In the genomic region with DNA sequence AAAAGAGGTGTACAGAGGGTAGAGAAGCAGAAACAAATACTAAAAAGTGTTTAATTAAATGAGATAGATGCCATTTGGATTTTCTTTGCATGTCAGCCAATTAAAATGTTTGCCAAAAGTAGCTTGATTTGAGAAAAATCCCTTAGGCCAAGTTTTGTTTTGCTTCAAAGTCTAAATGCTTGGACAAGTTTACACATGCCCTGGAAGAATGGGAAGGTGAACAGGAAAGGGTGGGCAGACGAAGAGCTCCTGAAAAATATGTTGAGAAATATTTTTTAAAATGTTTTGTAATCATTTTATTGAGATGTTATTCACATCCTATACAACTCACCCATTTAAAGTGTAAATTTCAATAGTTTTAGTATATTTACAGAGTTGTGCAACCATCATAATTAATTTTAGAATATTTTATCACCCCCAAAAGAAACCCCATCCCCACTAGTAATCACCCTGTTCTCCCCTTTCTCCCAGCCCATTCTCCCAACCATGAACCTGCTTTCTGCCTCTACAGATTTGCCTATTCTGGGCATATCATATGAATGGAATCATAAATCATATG, we compare ENCODE assay signal across 16 cellular contexts.
DNase-seq lines count a peak whose midpoint lies in the region; ATAC-seq, FAIRE-seq and TF ChIP-seq lines count a peak whose summit lies in the region.
"Had no signal": no experiment of that assay in that cellular context is flagged by ENCODE, and none has a peak within 500 bp of the region (broad histone marks: within the 10 kb centered on the region; RNA-seq: fewer than 3 reads in every experiment).

No MANE protein-coding gene starts in this region.

- no peaks in the 10 kb centered on the region for H3K36me3 ChIP-seq in breast epithelium
- no peaks in the 10 kb centered on the region for H3K36me3 ChIP-seq in bronchial epithelial cell (ENCODE audit: control insufficient read depth, insufficient read depth, low read length)
- H3K36me3 ChIP-seq: BLaER1, HAP-1 had no signal

- no peaks in the 10 kb centered on the region for H3K27me3 Mint-ChIP-seq in MCF 10A (ENCODE audit: insufficient read depth, unreplicated experiment)
- no peaks in the 10 kb centered on the region for H3K27me3 Mint-ChIP-seq in effector memory CD8-positive, alpha-beta T cell
- H3K27me3 Mint-ChIP-seq: CD8-positive, alpha-beta memory T cell had no signal

- intact Hi-C loops in MCF 10A (cut with micrococcal nuclease) (no loop called here), breast epithelium (cut with DNase I; ENCODE audit: low total_unique reads) (no loop called here)

- peak overlapping the region; percentile 84 for H3K27ac Mint-ChIP-seq in MCF 10A (ENCODE audit: low read depth, unreplicated experiment)
- no peak overlapping the region for H3K27ac Mint-ChIP-seq in effector memory CD8-positive, alpha-beta T cell
- H3K27ac Mint-ChIP-seq: HFFc6 had no signal

- no peak for ATAC-seq in effector memory CD8-positive, alpha-beta T cell (replicated peaks)
- no peak for ATAC-seq in HG03159 (IDR thresholded peaks at IDR 0.05; ENCODE audit: unreplicated experiment)

- H3K27ac ChIP-seq in breast epithelium (no peak overlapping the region), RWPE1 (peak overlapping the region; percentile 65)
- H3K27ac ChIP-seq: 22Rv1, BLaER1 had no signal

- H3K9me3 ChIP-seq in breast epithelium, result no peaks in the 10 kb centered on the region
- H3K9me3 ChIP-seq: BLaER1, HAP-1 had no signal

- H3K36me3 Mint-ChIP-seq in MCF 10A (ENCODE audit: insufficient read depth, unreplicated experiment), result no peaks in the 10 kb centered on the region
- H3K36me3 Mint-ChIP-seq in effector memory CD8-positive, alpha-beta T cell (ENCODE audit: insufficient read depth), result peaks cover 5% of the 10 kb centered on the region

- no peak for TF ChIP-seq POLR2A in breast epithelium (IDR thresholded peaks at IDR 0.05)

- CTCF ChIA-PET in MCF 10A (lab: Yijun Ruan, JAX), result interaction anchor here (1.1 kb wide), 1 partner anchor 159 kb away, joined by 3 read pairs; no protein-coding TSS in a partner anchor
- CTCF ChIA-PET in RWPE1 (lab: Yijun Ruan, JAX), result interaction anchor here (0.7 kb wide), 1 partner anchor 41 kb away, joined by 3 read pairs; no protein-coding TSS in a partner anchor

- DNase-seq in MCF 10A (ENCODE audit: unreplicated experiment), result peak; percentile 78
- no peak for DNase-seq in breast epithelium (ENCODE audit: low spot score in 2 of 2)
- DNase-seq in RWPE1 (ENCODE audit: low spot score), result peak; percentile 50
- peak; percentile 81 for DNase-seq in bronchial epithelial cell (ENCODE audit: low read depth)
- DNase-seq in effector memory CD8-positive, alpha-beta T cell, result no peak
- DNase-seq in Ammon's horn (ENCODE audit: low spot score), result no peak
- DNase-seq: CD8-positive, alpha-beta memory T cell; DMS53; GF-D8; HFFc6 had no signal

- BruUV-seq in MCF 10A (replicated peaks; lab: Mats Ljungman, UMichigan), result no TSS peak

- H3K4me3 Mint-ChIP-seq in MCF 10A (ENCODE audit: unreplicated experiment), result no peak overlapping the region
- no peak overlapping the region for H3K4me3 Mint-ChIP-seq in effector memory CD8-positive, alpha-beta T cell
- H3K4me3 Mint-ChIP-seq: CD8-positive, alpha-beta memory T cell; HFFc6 had no signal

- H3K4me1 Mint-ChIP-seq in MCF 10A (ENCODE audit: insufficient read depth, unreplicated experiment), result peaks cover 20% of the 10 kb centered on the region
- H3K4me1 Mint-ChIP-seq in effector memory CD8-positive, alpha-beta T cell (ENCODE audit: low read depth in 2 of 2), result peaks cover 6 to 23% of the 10 kb centered on the region in 2 donors

- H3K9me3 Mint-ChIP-seq in MCF 10A (ENCODE audit: unreplicated experiment), result no peaks in the 10 kb centered on the region
- no peaks in the 10 kb centered on the region for H3K9me3 Mint-ChIP-seq in effector memory CD8-positive, alpha-beta T cell
- H3K9me3 Mint-ChIP-seq: CD8-positive, alpha-beta memory T cell; HFFc6 had no signal

- POLR2A ChIA-PET in MCF 10A (lab: Yijun Ruan, JAX), result interaction anchor here (0.7 to 1.6 kb wide), 7 partner anchors 9 to 1776 kb away, joined by 3 to 7 read pairs (median 3); no protein-coding TSS in a partner anchor
- POLR2A ChIA-PET in RWPE1 (lab: Yijun Ruan, JAX; ENCODE audit: low non-redundant PET), result no interaction called here

- H3K27me3 ChIP-seq in breast epithelium, result no peaks in the 10 kb centered on the region
- no peaks in the 10 kb centered on the region for H3K27me3 ChIP-seq in bronchial epithelial cell (ENCODE audit: control insufficient read depth, insufficient read depth, low read length)
- H3K27me3 ChIP-seq: BLaER1 had no signal

- no peak overlapping the region for H3K4me3 ChIP-seq in breast epithelium
- H3K4me3 ChIP-seq in bronchial epithelial cell (ENCODE audit: low read depth, low read length), result no peak overlapping the region
- H3K4me3 ChIP-seq: BLaER1, HAP-1 had no signal

- no peak for TF ChIP-seq CTCF in MCF 10A (IDR thresholded peaks at IDR 0.05; ENCODE audit: unreplicated experiment)
- no peak for TF ChIP-seq CTCF in breast epithelium (IDR thresholded peaks at IDR 0.05)
- no peak for TF ChIP-seq CTCF in RWPE1 (conservative IDR thresholded peaks at IDR 0.05; ENCODE audit: low read depth)
- no peak for TF ChIP-seq CTCF in bronchial epithelial cell (IDR thresholded peaks at IDR 0.05; ENCODE audit: insufficient read depth, low read length, severe bottlenecking)

- no peaks in the 10 kb centered on the region for H3K4me1 ChIP-seq in breast epithelium
- H3K4me1 ChIP-seq: BLaER1 had no signal

- no peak for FAIRE-seq in bronchial epithelial cell (lab: Jason Lieb, UNC)
- FAIRE-seq: GM19239, H1 had no signal

Comparison
In these comparisons a context has a peak if more than half of its experiments do, and no peak if none do; other contexts are left out.
1. DNase-seq: peak in MCF 10A (single experiment), RWPE1 (single experiment) and bronchial epithelial cell (single experiment); none in breast epithelium (0 of 2), effector memory CD8-positive, alpha-beta T cell (0 of 3) and Ammon's horn (single experiment).